ENCODE assay signal across 8 cellular contexts in the genomic region with DNA sequence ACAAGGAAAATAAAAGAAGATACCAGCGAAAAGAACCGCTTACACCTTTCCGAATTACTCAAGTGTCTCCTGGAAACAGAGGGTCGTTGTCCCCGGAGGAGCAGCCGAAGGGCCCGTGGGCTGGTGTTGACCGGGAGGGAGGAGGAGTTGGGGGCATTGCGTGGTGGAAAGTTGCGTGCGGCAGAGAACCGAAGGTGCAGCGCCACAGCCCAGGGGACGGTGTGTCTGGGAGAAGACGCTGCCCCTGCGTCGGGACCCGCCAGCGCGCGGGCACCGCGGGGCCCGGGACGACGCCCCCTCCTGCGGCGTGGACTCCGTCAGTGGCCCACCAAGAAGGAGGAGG. TPM values are rescaled to one million over a fixed set of nuclear protein-coding genes. Genes with fewer than 3 reads are reported as not detected.
DNase-seq lines count a peak whose midpoint lies in the region; ATAC-seq and TF ChIP-seq lines count a peak whose summit lies in the region.

No MANE protein-coding gene starts in this region.

- no peaks in the 10 kb centered on the region for H3K9me3 ChIP-seq in ES-I3 (ENCODE audit: control insufficient read depth, insufficient read depth, low read length)
- H3K9me3 ChIP-seq in Karpas-422 (ENCODE audit: low read length) = no peaks in the 10 kb centered on the region
- H3K9me3 ChIP-seq in parathyroid adenoma (ENCODE audit: control insufficient read depth, low read length) = no peaks in the 10 kb centered on the region

- TF ChIP-seq CTCF in parathyroid adenoma (IDR thresholded peaks at IDR 0.05) = no peak

- H3K9me2 ChIP-seq in Karpas-422 (replicated peaks; ENCODE audit: insufficient read depth, low read length) = no peaks in the 10 kb centered on the region

- H3K4me2 ChIP-seq in Karpas-422 (ENCODE audit: low read depth, low read length, poor library complexity, severe bottlenecking) = peak overlapping the region; percentile 82
- peak overlapping the region; percentile 94 for H3K4me2 ChIP-seq in parathyroid adenoma (ENCODE audit: low read length)

- H3K27me3 ChIP-seq in Karpas-422 (ENCODE audit: low read length) (no peaks in the 10 kb centered on the region), parathyroid adenoma (ENCODE audit: control insufficient read depth, insufficient read depth, low read length) (no peaks in the 10 kb centered on the region)

- H3K36me3 ChIP-seq in ES-I3 (ENCODE audit: insufficient read depth, low read length) (no peaks in the 10 kb centered on the region), Karpas-422 (ENCODE audit: insufficient read depth, low read length) (no peaks in the 10 kb centered on the region), parathyroid adenoma (ENCODE audit: control insufficient read depth, insufficient read depth, low read length) (no peaks in the 10 kb centered on the region)

- peak in 1 of 2 donors; percentile 6 for ATAC-seq in activated T-cell treated with anti-CD3 and anti-CD28 coated beads, Interleukin-2, amount 50 U/mL, for 4 hours
- no peak for ATAC-seq in HG02938 (IDR thresholded peaks at IDR 0.05; ENCODE audit: unreplicated experiment)

- H3K4me3 ChIP-seq in Karpas-422 (ENCODE audit: low read length) (peak overlapping the region; percentile 76), parathyroid adenoma (ENCODE audit: low read depth, low read length) (peak overlapping the region; percentile 78)

- H2AFZ ChIP-seq in Karpas-422 (ENCODE audit: low read length) = peak overlapping the region; percentile 97
- H2AFZ ChIP-seq in parathyroid adenoma = peak overlapping the region; percentile 72

- H3K27ac ChIP-seq in Karpas-422 (ENCODE audit: low read length) (no peak overlapping the region), parathyroid adenoma (peak overlapping the region; percentile 92)

- H3K36me3 Mint-ChIP-seq in activated T-cell treated with anti-CD3 and anti-CD28 coated beads, Interleukin-2, amount 50 U/mL, for 4 hours (ENCODE audit: insufficient read depth) = no peaks in the 10 kb centered on the region

- H3K4me3 Mint-ChIP-seq in activated T-cell treated with anti-CD3 and anti-CD28 coated beads, Interleukin-2, amount 50 U/mL, for 4 hours = peak overlapping the region; percentile 90

- DNase-seq in Karpas-422 (peak; percentile 45), glomerular visceral epithelial cell (ENCODE audit: extremely low spot score) (peak; percentile 33), iPS-NIHi7 (ENCODE audit: extremely low spot score) (no peak), NCI-H1694 (lab: John Stamatoyannopoulos, UW) (no peak)
- DNase-seq in activated T-cell treated with anti-CD3 and anti-CD28 coated beads, Interleukin-2, amount 50 U/mL, for 4 hours = peak; percentile 10

- H3K4me1 ChIP-seq in ES-I3 (ENCODE audit: insufficient read depth, low read length) = peaks cover 12% of the 10 kb centered on the region; the same call in 1 of the 2 replicates
- peaks cover 48% of the 10 kb centered on the region for H3K4me1 ChIP-seq in Karpas-422 (ENCODE audit: low read length)
- H3K4me1 ChIP-seq in parathyroid adenoma = no peaks in the 10 kb centered on the region

- H4K20me1 ChIP-seq in Karpas-422 (ENCODE audit: insufficient read depth, low read depth, low read length) = no peaks in the 10 kb centered on the region

- H3K79me2 ChIP-seq in Karpas-422 (ENCODE audit: low read length) (no peaks in the 10 kb centered on the region), parathyroid adenoma (peaks cover 22% of the 10 kb centered on the region)

- peaks cover 11% of the 10 kb centered on the region for H3K27me3 Mint-ChIP-seq in activated T-cell treated with anti-CD3 and anti-CD28 coated beads, Interleukin-2, amount 50 U/mL, for 4 hours (ENCODE audit: low read depth)

- H3K9ac ChIP-seq in ES-I3 (ENCODE audit: low read depth, low read length) = peak overlapping the region; percentile 73
- peak overlapping the region; percentile 69 for H3K9ac ChIP-seq in Karpas-422 (ENCODE audit: low read length)
- H3K9ac ChIP-seq in parathyroid adenoma = peak overlapping the region; percentile 83

- H3K9me3 Mint-ChIP-seq in activated T-cell treated with anti-CD3 and anti-CD28 coated beads, Interleukin-2, amount 50 U/mL, for 4 hours = no peaks in the 10 kb centered on the region

- peaks cover 34% of the 10 kb centered on the region for H3K4me1 Mint-ChIP-seq in activated T-cell treated with anti-CD3 and anti-CD28 coated beads, Interleukin-2, amount 50 U/mL, for 4 hours (ENCODE audit: low read depth)

RNA-seq across cellular contexts. Expression of gene ALCAM, which starts 0.3 kb away (rescaled TPM):
- total RNA-seq in Karpas-422 (2014; rRNA removed; shearing (Covaris generic); ENCODE audit: low replicate concordance) = 5.8 and 16.4 TPM in 2 replicates
- total RNA-seq in activated T-cell treated with anti-CD3 and anti-CD28 coated beads, Interleukin-2, amount 50 U/mL, for 4 hours = 10 to 100 TPM in 2 of 3 donors, 1 to 10 TPM in 1; 8.7 to 11.1 (median 10.7) TPM

Comparison
In these comparisons a context has a peak if more than half of its experiments do, and no peak if none do; other contexts are left out.
1. DNase-seq: peak in Karpas-422 (single experiment), activated T-cell treated with anti-CD3 and anti-CD28 coated beads, Interleukin-2, amount 50 U/mL, for 4 hours (single experiment) and glomerular visceral epithelial cell (single experiment); none in iPS-NIHi7 (single experiment) and NCI-H1694 (single experiment).
2. Peak in every context shown above with its lines, with median percentiles within 50 percentile points of each other: H3K9ac ChIP-seq.